ENCODE assay signal across 25 cellular contexts in the genomic region with DNA sequence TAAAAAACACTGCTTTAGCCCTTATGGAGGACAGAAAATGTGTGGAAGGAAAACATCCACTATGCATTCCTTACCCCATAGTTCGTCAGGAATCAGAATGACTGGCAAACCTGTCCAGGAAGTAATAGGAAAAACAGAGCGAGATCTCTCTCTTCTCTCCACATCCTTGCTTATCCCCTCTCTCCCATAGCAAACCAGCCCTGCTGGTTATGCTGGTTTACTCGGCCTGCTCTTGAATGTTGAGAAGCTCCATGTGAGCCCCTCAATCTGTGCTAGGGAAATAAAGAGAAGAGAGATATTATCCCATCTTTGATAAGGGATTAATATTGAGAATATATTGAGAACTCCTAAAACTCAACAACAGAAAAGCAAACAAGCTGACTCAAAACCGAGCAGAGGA.
"Had no signal": no experiment of that assay in that cellular context is flagged by ENCODE, and none has a peak within 500 bp of the region (broad histone marks: within the 10 kb centered on the region; RNA-seq: fewer than 3 reads in every experiment).

No MANE protein-coding gene starts in this region.

- H3K27me3 ChIP-seq: colonic mucosa, esophagus squamous epithelium, gastrocnemius medialis, heart right ventricle had no signal

- ATAC-seq: effector memory CD8-positive, alpha-beta T cell; esophagus mucosa; gastrocnemius medialis; heart right ventricle; left colon; left lobe of liver; left ventricle myocardium superior; lower lobe of right lung; mucosa of descending colon had no signal

- H3K27ac ChIP-seq: colonic mucosa, epithelial cell of prostate, esophagus squamous epithelium, gastrocnemius medialis, heart right ventricle, lower lobe of right lung had no signal

- H3K9me3 ChIP-seq: colonic mucosa, esophagus squamous epithelium, gastrocnemius medialis, lower lobe of right lung, mucosa of descending colon had no signal

- H3K36me3 ChIP-seq: colonic mucosa, esophagus squamous epithelium, gastrocnemius medialis, heart right ventricle, lower lobe of right lung had no signal

- DNase-seq: colonic mucosa; cortex of kidney; effector CD8-positive, alpha-beta T cell; effector memory CD8-positive, alpha-beta T cell; endodermal cell; erythroblast; esophagus squamous epithelium; foreskin fibroblast; foreskin melanocyte; gastrocnemius medialis; glutamatergic neuron; head of caudate nucleus; heart right ventricle; hippocampal formation; kidney; kidney glomerular epithelial cell; left colon; left ventricle myocardium superior; lower lobe of right lung; mesenchymal stem cell; mucosa of descending colon; naive B cell had no signal

- H3K4me3 ChIP-seq: colonic mucosa, esophagus squamous epithelium, gastrocnemius medialis, heart right ventricle, lower lobe of right lung, mucosa of descending colon had no signal

- H3K4me1 ChIP-seq: colonic mucosa, gastrocnemius medialis, heart right ventricle, lower lobe of right lung had no signal
